Comparison of ENCODE assay signal across 13 cellular contexts in genomic region chr14:36657409-36658090, GRCh38. TPM values are rescaled to one million over a fixed set of nuclear protein-coding genes. Genes with fewer than 3 reads are reported as not detected.
DNase-seq lines count a peak whose midpoint lies in the region; ATAC-seq, FAIRE-seq and TF ChIP-seq lines count a peak whose summit lies in the region.
"Had no signal": no experiment of that assay in that cellular context is flagged by ENCODE, and none has a peak within 500 bp of the region (broad histone marks: within the 10 kb centered on the region; RNA-seq: fewer than 3 reads in every experiment).

No MANE protein-coding gene starts in this region.

- H3K36me3 Mint-ChIP-seq in activated CD8-positive, alpha-beta T cell treated with anti-CD3 and anti-CD28 coated beads, Interleukin-2, amount 10 ng/mL, durations not matched to agents 7 days and 5 days (ENCODE audit: low read depth), result peaks cover 23% of the 10 kb centered on the region
- H3K36me3 Mint-ChIP-seq: IgD-negative memory B cell had no signal

- no peak overlapping the region for H2AFZ ChIP-seq in HepG2 (ENCODE audit: low read length)

- no peaks in the 10 kb centered on the region for H3K9me3 ChIP-seq in adipocyte (ENCODE audit: control insufficient read depth, low read length)
- no peaks in the 10 kb centered on the region for H3K9me3 ChIP-seq in HepG2 (ENCODE audit: low read length)
- no peaks in the 10 kb centered on the region for H3K9me3 ChIP-seq in thoracic aorta

- peak; percentile 1 for ATAC-seq in HepG2
- ATAC-seq in thoracic aorta (ENCODE audit: insufficient number of reproducible peaks, low FRiP score, low read depth), result no peak
- no peak for ATAC-seq in activated CD8-positive, alpha-beta T cell treated with anti-CD3 and anti-CD28 coated beads, Interleukin-2, amount 10 ng/mL, durations not matched to agents 7 days and 5 days
- ATAC-seq: Panc1 had no signal

- in situ Hi-C loops in HepG2 (cut with HindIII; ENCODE audit: extremely low pct_ligation_motif_present, low pct_unique_long_range_greater_than_20kb), result no loop called here

- H3K4me1 ChIP-seq in adipocyte (ENCODE audit: control insufficient read depth, insufficient read depth, low read length) (peaks cover 7% of the 10 kb centered on the region), HepG2 (ENCODE audit: insufficient read depth, low read length) (peaks cover 23% of the 10 kb centered on the region), thoracic aorta (ENCODE audit: control insufficient read depth in 1 of 2, low read depth in 2 of 2) (peaks cover 4 to 46% of the 10 kb centered on the region in 2 donors)

- no peak overlapping the region for H3K27ac ChIP-seq in HepG2 (ENCODE audit: extremely low read length, insufficient read depth, low read length)
- no peak overlapping the region for H3K27ac ChIP-seq in thoracic aorta

- H3K36me3 ChIP-seq in adipocyte (ENCODE audit: control insufficient read depth, insufficient read depth, low read length, severe bottlenecking) (no peaks in the 10 kb centered on the region), HepG2 (replicated peaks in 1 of 2; ENCODE audit: control insufficient read depth in 1 of 2, insufficient read depth in 2 of 2, low read length in 2 of 2) (no peaks in the 10 kb centered on the region), thoracic aorta (no peaks in the 10 kb centered on the region)

- H3K4me1 Mint-ChIP-seq in activated CD8-positive, alpha-beta T cell treated with anti-CD3 and anti-CD28 coated beads, Interleukin-2, amount 10 ng/mL, durations not matched to agents 7 days and 5 days (ENCODE audit: low read depth), result peaks cover 20% of the 10 kb centered on the region

- WGBS in HepG2 (ENCODE audit: low lambda C conversion rate), result 39% methylated on average over 53 of the region's 53 CpGs

- H4K20me1 ChIP-seq in HepG2 (ENCODE audit: insufficient read depth, low read length), result peaks cover 2% of the 10 kb centered on the region; the same call in 1 of the 2 replicates

- no peak overlapping the region for H3K9ac ChIP-seq in adipocyte (ENCODE audit: low read length)
- no peak overlapping the region for H3K9ac ChIP-seq in HepG2 (ENCODE audit: insufficient read depth, low read depth, low read length)

- no peak overlapping the region for H3K27ac Mint-ChIP-seq in activated CD8-positive, alpha-beta T cell treated with anti-CD3 and anti-CD28 coated beads, Interleukin-2, amount 10 ng/mL, durations not matched to agents 7 days and 5 days

- TF ChIP-seq POLR2A in HepG2 (IDR thresholded peaks at IDR 0.05; ENCODE audit: insufficient read depth in 1 of 2, low read depth in 2 of 2, low read length in 2 of 2), result no peak

- H3K4me3 Mint-ChIP-seq in activated CD8-positive, alpha-beta T cell treated with anti-CD3 and anti-CD28 coated beads, Interleukin-2, amount 10 ng/mL, durations not matched to agents 7 days and 5 days, result no peak overlapping the region

- no peak overlapping the region for H3K4me2 ChIP-seq in HepG2 (ENCODE audit: low read depth, low read length)

- CTCF ChIA-PET in HepG2 (lab: Yijun Ruan, JAX; ENCODE audit: low intra/inter-chr PET ratio, low total read pairs), result no interaction called here
- CTCF ChIA-PET in activated CD8-positive, alpha-beta T cell treated with anti-CD3 and anti-CD28 coated beads, Interleukin-2, amount 10 ng/mL, durations not matched to agents 7 days and 5 days (lab: Charles Lee), result interaction anchor here (0.8 to 1.3 kb wide), 2 partner anchors 22 to 135 kb away, joined by 3 read pairs; no protein-coding TSS in a partner anchor

- no peak for TF ChIP-seq EP300 in HepG2 (IDR thresholded peaks at IDR 0.05; ENCODE audit: low read depth in 2 of 2, low read length in 2 of 2)
- no peak for TF ChIP-seq EP300 in HepG2 (CRISPR knock-in tag; IDR thresholded peaks at IDR 0.05; ENCODE audit: borderline replicate concordance)

- peak overlapping the region; percentile 62 for H3K4me3 ChIP-seq in adipocyte (ENCODE audit: low read length)
- H3K4me3 ChIP-seq in HepG2 (replicated peaks in 1 of 3; ENCODE audit: insufficient read depth in 1 of 3, low read depth in 2 of 3, low read length in 3 of 3), result no peak overlapping the region; a peak in 1 of 6 replicates
- peak overlapping the region; percentile 60 for H3K4me3 ChIP-seq in thoracic aorta

- BruUV-seq in HepG2 (replicated peaks; lab: Mats Ljungman, UMichigan), result no TSS peak

- peaks cover 92% of the 10 kb centered on the region for H3K27me3 Mint-ChIP-seq in activated CD8-positive, alpha-beta T cell treated with anti-CD3 and anti-CD28 coated beads, Interleukin-2, amount 10 ng/mL, durations not matched to agents 7 days and 5 days (ENCODE audit: low read depth)

- no peak for FAIRE-seq in HepG2 (lab: Jason Lieb, UNC)

- no peaks in the 10 kb centered on the region for H3K79me2 ChIP-seq in HepG2 (ENCODE audit: insufficient read depth, low read length)

- TF ChIP-seq CTCF in HepG2 (CRISPR knock-in tag; IDR thresholded peaks at IDR 0.05) (no peak), thoracic aorta (IDR thresholded peaks at IDR 0.05) (no peak)

- H3K27me3 ChIP-seq in adipocyte (replicated peaks; ENCODE audit: control insufficient read depth, insufficient read depth, low read length) (peaks cover 90% of the 10 kb centered on the region), HepG2 (ENCODE audit: control insufficient read depth in 1 of 2, insufficient read depth in 2 of 2, low read length in 2 of 2) (peaks cover 57 to 87% of the 10 kb centered on the region in 2 experiments), thoracic aorta (replicated peaks; ENCODE audit: insufficient read depth) (peaks cover 44% of the 10 kb centered on the region)

- TF ChIP-seq RAD21 in HepG2 (CRISPR knock-in tag; IDR thresholded peaks at IDR 0.05), result no peak

- peak; percentile 53 for DNase-seq in activated CD8-positive, alpha-beta memory T cell treated with anti-CD3 and anti-CD28 coated beads, Interleukin-2, amount 50 U/mL, for 48 hours
- no peak for DNase-seq in activated CD8-positive, alpha-beta memory T cell treated with anti-CD3 and anti-CD28 coated beads, Interleukin-2, amount 50 U/mL, for 4 hours
- DNase-seq in adipocyte (ENCODE audit: low read depth) (peak; percentile 89), HepG2 (ENCODE audit: low spot score) (no peak), thoracic aorta (ENCODE audit: low spot score) (no peak), occipital lobe (lab: John Stamatoyannopoulos, UW) (no peak), NOMO-1 treated with dmso at 0.1 percent for 144 hours (lab: John Stamatoyannopoulos, UW; ENCODE audit: unreplicated experiment) (no peak)
- no peak for DNase-seq in activated CD8-positive, alpha-beta T cell treated with anti-CD3 and anti-CD28 coated beads, Interleukin-2, amount 10 ng/mL, durations not matched to agents 7 days and 5 days
- DNase-seq: CD8-positive, alpha-beta memory T cell had no signal

- intact Hi-C loops in HepG2 (cut with micrococcal nuclease; ENCODE audit: unreplicated experiment), result loop anchor here (2.0 kb wide), 1 partner anchor 49 kb away; no protein-coding TSS in a partner anchor

- H3K9me3 Mint-ChIP-seq in activated CD8-positive, alpha-beta T cell treated with anti-CD3 and anti-CD28 coated beads, Interleukin-2, amount 10 ng/mL, durations not matched to agents 7 days and 5 days (ENCODE audit: insufficient read depth), result peaks cover 12% of the 10 kb centered on the region

- POLR2A ChIA-PET in HepG2 (lab: Yijun Ruan, JAX), result no interaction called here
- POLR2A ChIA-PET in activated CD8-positive, alpha-beta T cell treated with anti-CD3 and anti-CD28 coated beads, Interleukin-2, amount 10 ng/mL, durations not matched to agents 7 days and 5 days (lab: Charles Lee), result no interaction called here

TF ChIP-seq in HepG2, 621 proteins besides CTCF, POLR2A, EP300 and RAD21 (continues in another document):
- peak; percentile 29; the same call in 1 of the 2 replicates for TF ChIP-seq ZNF800 (CRISPR knock-in tag; IDR thresholded peaks at IDR 0.05)

RNA-seq across cellular contexts. Expression of gene PAX9, which starts 4.1 kb away (rescaled TPM):
- total RNA-seq in HepG2 (2016; rRNA removed; fragmentation: Illumina TruSeq; extraction: Trizol) (not detected in 2 replicates), thoracic aorta (1 to 10 TPM in 1 of 2 donors, under 1 TPM in 1; 0.21 to 4.5 TPM), occipital lobe (under 0.01 TPM)
- not detected in 2 replicates for total RNA-seq in HepG2 (2016; cell fraction: cytosol; rRNA removed; fragmentation: Illumina TruSeq; extraction: Trizol; ENCODE audit: low read depth)
- not detected in 2 replicates for total RNA-seq in HepG2 (2016; cell fraction: insoluble cytoplasmic fraction; rRNA removed; fragmentation: Illumina TruSeq; extraction: Trizol)
- not detected in 2 replicates for total RNA-seq in HepG2 (2016; cell fraction: membrane; rRNA removed; fragmentation: Illumina TruSeq; extraction: Trizol)
- not detected in 2 replicates for total RNA-seq in HepG2 (2016; cell fraction: nucleus; rRNA removed; fragmentation: Illumina TruSeq; extraction: Trizol)
- 0.03 TPM in 2 replicates for polyA plus RNA-seq in HepG2 (2011; rRNA removed)
- not detected in 2 replicates for polyA plus RNA-seq in HepG2 (2011; cell fraction: cytosol; rRNA removed)
- 0.24 TPM in 1 of 2 replicates, not detected in the other for polyA plus RNA-seq in HepG2 (2011; cell fraction: nucleus; rRNA removed)
- 0.04 and 0.09 TPM in 2 replicates for polyA plus RNA-seq in HepG2 (2012)
- polyA plus RNA-seq in HepG2 (2016; cell fraction: cytosol; fragmentation: Illumina TruSeq; extraction: Trizol; ENCODE audit: low read depth), result not detected in 2 replicates
- polyA plus RNA-seq in HepG2 (2016; cell fraction: insoluble cytoplasmic fraction; fragmentation: Illumina TruSeq; extraction: Trizol; ENCODE audit: low read depth), result not detected in 2 replicates
- polyA plus RNA-seq in HepG2 (2016; cell fraction: membrane; fragmentation: Illumina TruSeq; extraction: Trizol; ENCODE audit: low read depth), result not detected in 2 replicates
- not detected in 2 replicates for polyA plus RNA-seq in HepG2 (2016; cell fraction: nucleus; fragmentation: Illumina TruSeq; extraction: Trizol; ENCODE audit: insufficient read depth, low read depth)
- 2.0 TPM in 1 of 2 replicates, not detected in the other for polyA minus RNA-seq in HepG2 (2011; rRNA and poly(A)+ RNA removed; ENCODE audit: low replicate concordance)
- polyA minus RNA-seq in HepG2 (2011; cell fraction: cytosol; rRNA and poly(A)+ RNA removed), result not detected in 2 replicates
- 0.13 TPM in 1 of 2 replicates, not detected in the other for polyA minus RNA-seq in HepG2 (2011; cell fraction: nucleus; rRNA and poly(A)+ RNA removed)
- not detected for total RNA-seq in activated CD8-positive, alpha-beta T cell treated with anti-CD3 and anti-CD28 coated beads, Interleukin-2, amount 10 ng/mL, durations not matched to agents 7 days and 5 days
- total RNA-seq: CD8-positive, alpha-beta memory T cell; dermis microvascular lymphatic vessel endothelial cell; lung microvascular endothelial cell had no signal
- polyA plus RNA-seq: CD8-positive, alpha-beta memory T cell; IgD-negative memory B cell had no signal

Comparison
In these comparisons a context has a peak if more than half of its experiments do, and no peak if none do; other contexts are left out.
1. DNase-seq: peak in activated CD8-positive, alpha-beta memory T cell treated with anti-CD3 and anti-CD28 coated beads, Interleukin-2, amount 50 U/mL, for 48 hours (single experiment) and adipocyte (single experiment); none in activated CD8-positive, alpha-beta memory T cell treated with anti-CD3 and anti-CD28 coated beads, Interleukin-2, amount 50 U/mL, for 4 hours (single experiment), HepG2 (single experiment), thoracic aorta (single experiment), occipital lobe (single experiment), NOMO-1 treated with dmso at 0.1 percent for 144 hours (single experiment) and activated CD8-positive, alpha-beta T cell treated with anti-CD3 and anti-CD28 coated beads, Interleukin-2, amount 10 ng/mL, durations not matched to agents 7 days and 5 days (single experiment).
2. H3K4me3 ChIP-seq: peak in adipocyte (single experiment) and thoracic aorta (single experiment); none in HepG2 (0 of 3).